Comparison of ENCODE assay signal across 8 cellular contexts in genomic region chr15:31265871-31266711, GRCh38.
A peak's percentile ranks its signal among the peaks of the same experiment; 100 is the strongest.
DNase-seq lines count a peak whose midpoint lies in the region; ATAC-seq, FAIRE-seq and TF ChIP-seq lines count a peak whose summit lies in the region.

No MANE protein-coding gene starts in this region.

- intact Hi-C loops in stomach (cut with DNase I; ENCODE audit: low total_unique reads): no loop called here

- H3K9ac ChIP-seq in adipocyte (ENCODE audit: low read length) (no peak overlapping the region), mucosa of rectum (ENCODE audit: low read depth in 1 of 2, low read length in 2 of 2) (peak overlapping the region; percentile 30 to 65)

- H3K9me3 Mint-ChIP-seq in T-cell: no peaks in the 10 kb centered on the region

- CTCF ChIA-PET in T-cell (lab: Charles Lee): interaction anchor here in 1 of 2 donors (0.8 kb wide), 1 partner anchor 59 kb away, joined by 3 read pairs; no protein-coding TSS in a partner anchor

- no peaks in the 10 kb centered on the region for H3K36me3 ChIP-seq in adipocyte (ENCODE audit: control insufficient read depth, insufficient read depth, low read length, severe bottlenecking)
- no peaks in the 10 kb centered on the region for H3K36me3 ChIP-seq in mucosa of rectum (ENCODE audit: control insufficient read depth in 2 of 2, insufficient read depth in 2 of 2, low read length in 2 of 2)
- no peaks in the 10 kb centered on the region for H3K36me3 ChIP-seq in stomach

- no peaks in the 10 kb centered on the region for H3K36me3 Mint-ChIP-seq in T-cell

- no peak for TF ChIP-seq EP300 in stomach (IDR thresholded peaks at IDR 0.05)

- H3K9me3 ChIP-seq in adipocyte (ENCODE audit: control insufficient read depth, low read length): no peaks in the 10 kb centered on the region
- no peaks in the 10 kb centered on the region for H3K9me3 ChIP-seq in mucosa of rectum (ENCODE audit: control insufficient read depth in 2 of 2, low read length in 2 of 2)
- no peaks in the 10 kb centered on the region for H3K9me3 ChIP-seq in stomach

- peaks cover 22% of the 10 kb centered on the region for H3K4me1 ChIP-seq in adipocyte (ENCODE audit: control insufficient read depth, insufficient read depth, low read length)
- H3K4me1 ChIP-seq in mucosa of rectum (ENCODE audit: control insufficient read depth in 2 of 2, insufficient read depth in 2 of 2, low read length in 2 of 2): peaks cover 74 to 79% of the 10 kb centered on the region in 2 donors
- peaks cover 29 to 75% (median 49%) of the 10 kb centered on the region in 4 donors for H3K4me1 ChIP-seq in stomach

- peak overlapping the region; percentile 93 to 97 for H3K27ac ChIP-seq in mucosa of rectum (ENCODE audit: low read depth in 2 of 2, low read length in 2 of 2)
- peak overlapping the region in 4 of 5 donors; percentile 73 to 94 (median 84) for H3K27ac ChIP-seq in stomach

- peak overlapping the region; percentile 49 to 75 (median 57) for H3K4me3 Mint-ChIP-seq in T-cell

- no peak for TF ChIP-seq POLR2A in stomach (IDR thresholded peaks at IDR 0.05)

- H3K27me3 ChIP-seq in adipocyte (replicated peaks; ENCODE audit: control insufficient read depth, insufficient read depth, low read length) (peaks cover 7% of the 10 kb centered on the region), mucosa of rectum (ENCODE audit: control insufficient read depth in 2 of 2, insufficient read depth in 2 of 2, low read length in 2 of 2) (no peaks in the 10 kb centered on the region), stomach (no peaks in the 10 kb centered on the region)

- ATAC-seq in HG03103 (IDR thresholded peaks at IDR 0.05; ENCODE audit: low read depth, unreplicated experiment): peak; percentile 43
- peak; percentile 78 to 87 (median 82) for ATAC-seq in T-cell (replicated peaks in 1 of 4)

- H3K27ac Mint-ChIP-seq in T-cell: peak overlapping the region; percentile 96 to 97

- no peak for FAIRE-seq in RCC 7860 (lab: Jason Lieb, UNC)

- POLR2A ChIA-PET in T-cell (lab: Charles Lee): no interaction called here

- 63 to 69% (median 65%) methylated on average over 17 to 22 of the region's 22 CpGs for WGBS in stomach, 5 donors

- no peaks in the 10 kb centered on the region for H3K27me3 Mint-ChIP-seq in T-cell

- DNase-seq in NCI-H524 (lab: John Stamatoyannopoulos, UW): peak; percentile 50 to 71
- DNase-seq in NCI-H524 treated with DMSO at 0.1 percent for 48 hours (lab: John Stamatoyannopoulos, UW): no peak
- DNase-seq in T-cell: peak; percentile 61 to 90 (median 76)
- DNase-seq in adipocyte (ENCODE audit: low read depth): peak; percentile 38
- peak; percentile 59 for DNase-seq in stomach
- no peak for DNase-seq in RCC 7860 (ENCODE audit: low spot score)

- TF ChIP-seq CTCF in stomach (IDR thresholded peaks at IDR 0.05): no peak

- peaks cover 92 to 96% (median 95%) of the 10 kb centered on the region in 3 donors for H3K4me1 Mint-ChIP-seq in T-cell

- H3K4me3 ChIP-seq in adipocyte (ENCODE audit: low read length): no peak overlapping the region
- H3K4me3 ChIP-seq in mucosa of rectum (ENCODE audit: low read length in 2 of 2): no peak overlapping the region
- no peak overlapping the region for H3K4me3 ChIP-seq in stomach

Comparison
In these comparisons a context has a peak if more than half of its experiments do, and no peak if none do; other contexts are left out.
1. DNase-seq: peak in NCI-H524 (2 of 2), T-cell (34 of 34), adipocyte (single experiment) and stomach (single experiment); none in NCI-H524 treated with DMSO at 0.1 percent for 48 hours (single experiment) and RCC 7860 (single experiment).